ENCODE assay signal across 6 cellular contexts in genomic region chr19:33736787-33737186, GRCh38.
"Had no signal": no experiment of that assay in that cellular context is flagged by ENCODE, and none has a peak within 500 bp of the region (broad histone marks: within the 10 kb centered on the region; RNA-seq: fewer than 3 reads in every experiment).

No MANE protein-coding gene starts in this region.

- H3K4me3 ChIP-seq: K562 had no signal

- H3K4me3 Mint-ChIP-seq: H9 had no signal

- DNase-seq: GOT3, H9, HCEC 1CT, IMR-90, KG1 had no signal

- ATAC-seq: K562 had no signal
